Comparison of ENCODE assay signal across 17 cellular contexts in genomic region chr1:962381-963350, GRCh38. TPM values are rescaled to one million over a fixed set of nuclear protein-coding genes. Genes with fewer than 3 reads are reported as not detected.
DNase-seq lines count a peak whose midpoint lies in the region; ATAC-seq and TF ChIP-seq lines count a peak whose summit lies in the region.
"Had no signal": no experiment of that assay in that cellular context is flagged by ENCODE, and none has a peak within 500 bp of the region (broad histone marks: within the 10 kb centered on the region; RNA-seq: fewer than 3 reads in every experiment).

No MANE protein-coding gene starts in this region.

- no peak for ATAC-seq in activated naive CD8-positive, alpha-beta T cell treated with anti-CD3 and anti-CD28 coated beads, Interleukin-2, amount 50 U/mL, for 24 hours
- no peak for ATAC-seq in natural killer cell treated with Interleukin-12 subunit alpha and Interleukin-12 subunit beta and Interleukin-15 and Interleukin-18, amount 100 ng/mL, for 72 hours
- ATAC-seq in heart right ventricle (no peak), HG03432 (IDR thresholded peaks at IDR 0.05; ENCODE audit: unreplicated experiment) (no peak), HG03565 (IDR thresholded peaks at IDR 0.05; ENCODE audit: unreplicated experiment) (no peak)
- ATAC-seq: right cardiac atrium had no signal

- peaks cover 4% of the 10 kb centered on the region for H3K4me1 Mint-ChIP-seq in T-helper 2 cell treated with Interferon-gamma antibody and Interleukin-4, amounts not matched to agents 5 μg/mL and 100 μg/mL, for 36 hours (ENCODE audit: low read depth)
- peaks cover 4 to 8% of the 10 kb centered on the region in 2 experiments for H3K4me1 Mint-ChIP-seq in H9
- peaks cover 26% of the 10 kb centered on the region for H3K4me1 Mint-ChIP-seq in activated naive CD8-positive, alpha-beta T cell treated with anti-CD3 and anti-CD28 coated beads, Interleukin-2, amount 50 U/mL, for 24 hours
- H3K4me1 Mint-ChIP-seq in natural killer cell treated with Interleukin-12 subunit alpha and Interleukin-12 subunit beta and Interleukin-15 and Interleukin-18, amount 100 ng/mL, for 72 hours (ENCODE audit: low read depth in 2 of 2), result peaks cover 8 to 11% of the 10 kb centered on the region in 2 donors

- H3K27ac Mint-ChIP-seq in T-helper 2 cell treated with Interferon-gamma antibody and Interleukin-4, amounts not matched to agents 5 μg/mL and 100 μg/mL, for 36 hours, result peak overlapping the region; percentile 49
- no peak overlapping the region for H3K27ac Mint-ChIP-seq in H9
- H3K27ac Mint-ChIP-seq in activated naive CD8-positive, alpha-beta T cell treated with anti-CD3 and anti-CD28 coated beads, Interleukin-2, amount 50 U/mL, for 24 hours, result no peak overlapping the region
- H3K27ac Mint-ChIP-seq in natural killer cell treated with Interleukin-12 subunit alpha and Interleukin-12 subunit beta and Interleukin-15 and Interleukin-18, amount 100 ng/mL, for 72 hours, result no peak overlapping the region

- H3K23me2 ChIP-seq in H9 (ENCODE audit: insufficient read length, low read depth, low read length, poor library complexity, severe bottlenecking), result peaks cover 12% of the 10 kb centered on the region

- H3K79me1 ChIP-seq in H9 (ENCODE audit: insufficient read depth, low read depth, low read length, poor library complexity, severe bottlenecking), result peaks cover 4% of the 10 kb centered on the region

- no peak overlapping the region for H3K23ac ChIP-seq in H9 (ENCODE audit: insufficient read length, low read depth, low read length)

- no peak overlapping the region for H3K14ac ChIP-seq in H9 (ENCODE audit: insufficient read depth, low read length)

- H2AK5ac ChIP-seq in H9 (ENCODE audit: insufficient read length, low read length), result no peak overlapping the region

- DNase-seq in T-helper 2 cell treated with Interferon-gamma antibody and Interleukin-4, amounts not matched to agents 5 μg/mL and 100 μg/mL, for 36 hours (ENCODE audit: low spot score), result no peak
- no peak for DNase-seq in T-helper 2 cell
- no peak for DNase-seq in H9
- no peak for DNase-seq in activated naive CD8-positive, alpha-beta T cell treated with anti-CD3 and anti-CD28 coated beads, Interleukin-2, amount 50 U/mL, for 24 hours
- DNase-seq in natural killer cell treated with Interleukin-12 subunit alpha and Interleukin-12 subunit beta and Interleukin-15 and Interleukin-18, amount 100 ng/mL, for 72 hours (ENCODE audit: low spot score), result no peak
- DNase-seq in heart right ventricle, result no peak
- DNase-seq: 8988T; activated CD8-positive, alpha-beta memory T cell treated with anti-CD3 and anti-CD28 coated beads, Interleukin-2, amount 50 U/mL, for 4 hours; kidney; NCI-H1694 treated with DMSO at 0.1 percent for 48 hours; NCI-H446; right cardiac atrium; RPMI8226; WERI-Rb-1 had no signal

- no peak overlapping the region for H3K4me2 ChIP-seq in H9 (ENCODE audit: insufficient read depth, insufficient read length, low read length)

- H3K4ac ChIP-seq in H9 (ENCODE audit: low read depth, low read length), result no peak overlapping the region

- no peak overlapping the region for H3K27ac ChIP-seq in H9 (ENCODE audit: insufficient read length, low read depth, low read length)
- H3K27ac ChIP-seq in heart right ventricle, result no peak overlapping the region
- H3K27ac ChIP-seq: BLaER1 treated with 17β-estradiol and CSF1 and Interleukin-3, amounts not matched to agents 10 nM and 100 nM; WERI-Rb-1 had no signal

- H4K8ac ChIP-seq in H9 (replicated peaks; ENCODE audit: insufficient read length, low read depth, low read length), result no peak overlapping the region

- H3K36me3 Mint-ChIP-seq in T-helper 2 cell treated with Interferon-gamma antibody and Interleukin-4, amounts not matched to agents 5 μg/mL and 100 μg/mL, for 36 hours (ENCODE audit: low read depth), result peaks cover 5% of the 10 kb centered on the region
- peaks cover 2 to 29% (median 26%) of the 10 kb centered on the region in 3 experiments; a peak in 6 of 7 replicates for H3K36me3 Mint-ChIP-seq in H9 (ENCODE audit: insufficient read depth in 1 of 3, low read depth in 3 of 3)
- H3K36me3 Mint-ChIP-seq in activated naive CD8-positive, alpha-beta T cell treated with anti-CD3 and anti-CD28 coated beads, Interleukin-2, amount 50 U/mL, for 24 hours (ENCODE audit: low read depth), result peaks cover 6% of the 10 kb centered on the region
- H3K36me3 Mint-ChIP-seq in natural killer cell treated with Interleukin-12 subunit alpha and Interleukin-12 subunit beta and Interleukin-15 and Interleukin-18, amount 100 ng/mL, for 72 hours, result peaks cover 1% of the 10 kb centered on the region

- peaks cover 5% of the 10 kb centered on the region; the same call in 1 of the 2 replicates for H3K79me2 ChIP-seq in H9 (ENCODE audit: insufficient read depth, low read length)

- H2BK120ac ChIP-seq in H9 (ENCODE audit: low read depth, low read length, poor library complexity, severe bottlenecking), result no peak overlapping the region

- H2BK12ac ChIP-seq in H9 (ENCODE audit: insufficient read length, low read depth, low read length), result no peak overlapping the region

- peaks cover 4% of the 10 kb centered on the region; the same call in 1 of the 2 replicates for H3K27me3 ChIP-seq in H9 (ENCODE audit: insufficient read depth, low read length)
- H3K27me3 ChIP-seq in heart right ventricle, result peaks cover 0 to 12% (median 1%) of the 10 kb centered on the region in 7 donors

- H3K4me1 ChIP-seq in H9 (ENCODE audit: insufficient read depth, low read length) (no peaks in the 10 kb centered on the region), heart right ventricle (peaks cover 10 to 40% (median 32%) of the 10 kb centered on the region in 9 donors)

- no peaks in the 10 kb centered on the region for H3K9me3 Mint-ChIP-seq in T-helper 2 cell treated with Interferon-gamma antibody and Interleukin-4, amounts not matched to agents 5 μg/mL and 100 μg/mL, for 36 hours
- H3K9me3 Mint-ChIP-seq in H9, result no peaks in the 10 kb centered on the region; a peak in 1 of 5 replicates
- no peaks in the 10 kb centered on the region for H3K9me3 Mint-ChIP-seq in activated naive CD8-positive, alpha-beta T cell treated with anti-CD3 and anti-CD28 coated beads, Interleukin-2, amount 50 U/mL, for 24 hours
- no peaks in the 10 kb centered on the region for H3K9me3 Mint-ChIP-seq in natural killer cell treated with Interleukin-12 subunit alpha and Interleukin-12 subunit beta and Interleukin-15 and Interleukin-18, amount 100 ng/mL, for 72 hours

- intact Hi-C loops in heart right ventricle (cut with DNase I), result loop anchor here in 1 of 10 donors (5.0 kb wide), 1 partner anchor 55 kb away; no protein-coding TSS in a partner anchor

- H3K36me3 ChIP-seq in heart right ventricle, result peaks cover 0 to 12% (median 0%) of the 10 kb centered on the region in 9 donors

- H2BK20ac ChIP-seq in H9 (ENCODE audit: low read depth, low read length, poor library complexity, severe bottlenecking), result no peak overlapping the region

- H3T11ph ChIP-seq in H9 (ENCODE audit: low read length), result no peak overlapping the region

- H3K56ac ChIP-seq in H9 (ENCODE audit: insufficient read length, low read depth, low read length), result no peak overlapping the region

- no peak overlapping the region for H2BK15ac ChIP-seq in H9 (ENCODE audit: low read depth, low read length)

- H4K91ac ChIP-seq in H9 (ENCODE audit: insufficient read length, low read depth, low read length), result no peak overlapping the region

- H4K20me1 ChIP-seq in H9 (ENCODE audit: control insufficient read depth, insufficient read depth, insufficient read length), result no peaks in the 10 kb centered on the region

- H2AFZ ChIP-seq in H9 (ENCODE audit: low read length), result no peak overlapping the region

- H3K18ac ChIP-seq in H9 (ENCODE audit: insufficient read length, low read depth, low read length), result no peak overlapping the region

- H3K9me3 ChIP-seq in H9 (ENCODE audit: control insufficient read depth, low read depth, low read length) (no peaks in the 10 kb centered on the region), heart right ventricle (no peaks in the 10 kb centered on the region)
- H3K9me3 ChIP-seq: BLaER1 treated with 17β-estradiol and CSF1 and Interleukin-3, amounts not matched to agents 10 nM and 100 nM had no signal

- no CpG with 5 or more reads among the region's 58 CpGs for WGBS in H9 (ENCODE audit: extremely low coverage, insufficient read length, low lambda C conversion rate)
- WGBS in heart right ventricle, 2 donors, result 95% methylated on average over 58 of the region's 58 CpGs

- no peak overlapping the region for H3K4me3 ChIP-seq in heart right ventricle

- H4K5ac ChIP-seq in H9 (ENCODE audit: insufficient read length, low read depth, low read length), result no peak overlapping the region

- H3K9ac ChIP-seq in H9 (ENCODE audit: extremely low read depth, insufficient read length, low read length), result no peak overlapping the region

- no peak overlapping the region for H2BK5ac ChIP-seq in H9 (ENCODE audit: insufficient read length, low read length)

- H3K27me3 Mint-ChIP-seq in T-helper 2 cell treated with Interferon-gamma antibody and Interleukin-4, amounts not matched to agents 5 μg/mL and 100 μg/mL, for 36 hours (ENCODE audit: low read depth), result no peaks in the 10 kb centered on the region
- H3K27me3 Mint-ChIP-seq in H9 (ENCODE audit: low read depth), result peaks cover 27% of the 10 kb centered on the region
- H3K27me3 Mint-ChIP-seq in activated naive CD8-positive, alpha-beta T cell treated with anti-CD3 and anti-CD28 coated beads, Interleukin-2, amount 50 U/mL, for 24 hours, result no peaks in the 10 kb centered on the region
- no peaks in the 10 kb centered on the region for H3K27me3 Mint-ChIP-seq in natural killer cell treated with Interleukin-12 subunit alpha and Interleukin-12 subunit beta and Interleukin-15 and Interleukin-18, amount 100 ng/mL, for 72 hours

- TF ChIP-seq CTCF in H9 (conservative IDR thresholded peaks at IDR 0.05), result no peak
- no peak for TF ChIP-seq CTCF in heart right ventricle (IDR thresholded peaks at IDR 0.05)

- H3K4me3 Mint-ChIP-seq in T-helper 2 cell treated with Interferon-gamma antibody and Interleukin-4, amounts not matched to agents 5 μg/mL and 100 μg/mL, for 36 hours, result peak overlapping the region; percentile 61
- H3K4me3 Mint-ChIP-seq in H9, result peak overlapping the region; percentile 34 to 73; a peak in 3 of 5 replicates
- peak overlapping the region; percentile 61 for H3K4me3 Mint-ChIP-seq in activated naive CD8-positive, alpha-beta T cell treated with anti-CD3 and anti-CD28 coated beads, Interleukin-2, amount 50 U/mL, for 24 hours
- H3K4me3 Mint-ChIP-seq in natural killer cell treated with Interleukin-12 subunit alpha and Interleukin-12 subunit beta and Interleukin-15 and Interleukin-18, amount 100 ng/mL, for 72 hours, result peak overlapping the region; percentile 34

RNA-seq across cellular contexts. Expression of gene KLHL17, which starts 2.3 kb away (rescaled TPM):
- total RNA-seq in H9 (2021), result 41.4 TPM in 2 replicates
- 10 to 100 TPM; 19.0 to 27.9 TPM for total RNA-seq in natural killer cell treated with Interleukin-12 subunit alpha and Interleukin-12 subunit beta and Interleukin-15 and Interleukin-18, amount 100 ng/mL, for 72 hours
- 1 to 10 TPM; 1.3 to 6.6 (median 3.2) TPM for total RNA-seq in heart right ventricle
- 10 to 100 TPM in 1 of 2 donors, 1 to 10 TPM in 1; 7.7 to 10.2 TPM for polyA plus RNA-seq in heart right ventricle

RNA-seq across cellular contexts. Expression of gene NOC2L, which starts 3.6 kb away (rescaled TPM):
- total RNA-seq in H9 (2021) (130 and 138 TPM in 2 replicates), heart right ventricle (10 to 100 TPM; 38.3 to 52.5 (median 42.6) TPM)
- total RNA-seq in natural killer cell treated with Interleukin-12 subunit alpha and Interleukin-12 subunit beta and Interleukin-15 and Interleukin-18, amount 100 ng/mL, for 72 hours, result 100 to 1,000 TPM; 113 to 143 TPM
- polyA plus RNA-seq in heart right ventricle, result 10 to 100 TPM; 62.5 to 64.8 TPM

RNA-seq across cellular contexts. Expression of gene PLEKHN1, which starts 3.6 kb away (rescaled TPM):
- total RNA-seq in H9 (2021) (2.0 and 3.0 TPM in 2 replicates), heart right ventricle (under 1 TPM in 2 of 10 donors, not detected in 8; 0.13 to 0.30 TPM)
- total RNA-seq in natural killer cell treated with Interleukin-12 subunit alpha and Interleukin-12 subunit beta and Interleukin-15 and Interleukin-18, amount 100 ng/mL, for 72 hours, result 1 to 10 TPM; 1.4 TPM
- under 1 TPM; 0.28 to 0.37 TPM for polyA plus RNA-seq in heart right ventricle

RNA-seq across cellular contexts. Expression of gene PERM1, which starts 19.2 kb away (rescaled TPM):
- not detected in 2 replicates for total RNA-seq in H9 (2021)
- total RNA-seq in natural killer cell treated with Interleukin-12 subunit alpha and Interleukin-12 subunit beta and Interleukin-15 and Interleukin-18, amount 100 ng/mL, for 72 hours, result not detected
- 100 to 1,000 TPM in 8 of 10 donors, 10 to 100 TPM in 2; 66.2 to 238 (median 122) TPM for total RNA-seq in heart right ventricle
- 100 to 1,000 TPM in 1 of 2 donors, 10 to 100 TPM in 1; 55.1 to 513 TPM for polyA plus RNA-seq in heart right ventricle

RNA-seq across cellular contexts. Expression of gene HES4, which starts 37.2 kb away (rescaled TPM):
- total RNA-seq in H9 (2021) (3.7 and 4.0 TPM in 2 replicates), heart right ventricle (10 to 100 TPM; 28.5 to 78.1 (median 41.6) TPM)
- total RNA-seq in natural killer cell treated with Interleukin-12 subunit alpha and Interleukin-12 subunit beta and Interleukin-15 and Interleukin-18, amount 100 ng/mL, for 72 hours, result not detected
- polyA plus RNA-seq in heart right ventricle, result 10 to 100 TPM; 49.2 to 49.8 TPM
